ENCODE assay signal across 1 cellular context in the genomic region with DNA sequence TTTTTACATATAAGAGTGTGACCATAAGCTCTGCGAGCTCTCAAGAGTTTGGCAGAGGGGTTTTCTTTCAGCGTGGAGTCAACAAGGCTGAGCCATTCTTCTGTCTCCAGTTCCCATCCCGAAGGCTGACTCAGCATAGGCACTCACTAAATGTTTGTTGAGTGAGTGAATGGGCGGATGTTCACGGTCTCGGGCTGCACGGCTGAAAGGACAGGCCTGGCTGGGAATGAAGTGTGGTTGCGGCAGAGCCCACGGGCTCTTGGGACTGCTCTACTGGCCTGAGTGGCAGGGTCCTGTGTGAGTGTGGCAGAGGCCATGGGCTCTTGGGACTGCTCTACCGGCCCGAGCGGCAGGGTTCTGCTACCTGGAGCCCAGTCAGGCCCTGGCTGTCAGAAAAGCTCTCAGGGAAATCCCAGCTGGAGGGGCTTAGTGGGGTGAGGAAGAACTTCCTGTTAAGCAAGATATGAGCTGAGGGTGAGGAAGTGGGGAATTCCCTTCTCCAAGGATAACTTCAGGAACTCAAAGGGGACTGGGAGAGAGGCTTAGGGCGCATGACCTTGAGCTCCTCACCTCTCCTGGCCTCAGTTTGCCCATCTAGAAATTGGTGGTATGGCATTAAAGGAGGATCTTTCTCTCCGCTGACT.
TF ChIP-seq lines count a peak whose summit lies in the region.

No MANE protein-coding gene starts in this region.

TF ChIP-seq in H1, 55 proteins besides CTCF, POLR2A, EP300 and RAD21:
- no peak for TF ChIP-seq POLR2AphosphoS5 (IDR thresholded peaks at IDR 0.05; ENCODE audit: low read depth, low read length)
- TF ChIP-seq SAP30 (IDR thresholded peaks at IDR 0.05; ENCODE audit: insufficient read depth, insufficient replicate concordance, low read length): no peak
- no peak for TF ChIP-seq FOSL1 (IDR thresholded peaks at IDR 0.05; ENCODE audit: insufficient read depth, low read depth, low read length)
- peak; percentile 29; the same call in 1 of the 2 replicates for TF ChIP-seq MAFK (IDR thresholded peaks at IDR 0.05; ENCODE audit: low read depth, low read length)
- TF ChIP-seq CTBP2 (IDR thresholded peaks at IDR 0.05; ENCODE audit: borderline replicate concordance, insufficient read depth, insufficient read length, low read length): no peak
- TF ChIP-seq, protein P1, sequence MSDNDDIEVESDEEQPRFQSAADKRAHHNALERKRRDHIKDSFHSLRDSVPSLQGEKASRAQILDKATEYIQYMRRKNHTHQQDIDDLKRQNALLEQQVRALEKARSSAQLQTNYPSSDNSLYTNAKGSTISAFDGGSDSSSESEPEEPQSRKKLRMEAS (IDR thresholded peaks at IDR 0.05): no peak
- TF ChIP-seq POU5F1 (IDR thresholded peaks at IDR 0.05; ENCODE audit: low read depth, low read length): no peak
TF ChIP-seq in H1: peak in this region for 1.
